23 cellular contexts compared by ENCODE assay signal in the genomic region with DNA sequence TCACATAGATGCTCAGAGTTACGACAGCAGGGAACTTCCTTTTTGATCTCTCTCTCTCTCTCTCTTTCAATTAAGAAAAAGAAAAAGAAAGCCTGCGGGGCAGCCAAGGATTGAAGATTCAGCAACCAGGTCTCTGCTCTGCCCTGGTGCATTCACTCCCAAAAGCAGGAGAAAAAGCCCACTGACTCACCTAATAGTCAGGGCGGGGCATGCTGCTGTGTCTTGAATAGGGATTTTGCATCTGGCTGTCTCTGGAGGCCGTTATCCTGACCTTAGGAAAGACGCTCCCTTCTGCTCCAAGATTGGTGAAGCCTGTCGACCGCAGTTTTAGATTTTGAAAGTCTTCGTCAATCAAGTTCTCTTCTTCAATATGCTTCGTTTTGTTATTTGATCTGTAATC. TPM values are rescaled to one million over a fixed set of nuclear protein-coding genes. Genes with fewer than 3 reads are reported as not detected.
DNase-seq lines count a peak whose midpoint lies in the region; ATAC-seq and TF ChIP-seq lines count a peak whose summit lies in the region.
"Had no signal": no experiment of that assay in that cellular context is flagged by ENCODE, and none has a peak within 500 bp of the region (broad histone marks: within the 10 kb centered on the region; RNA-seq: fewer than 3 reads in every experiment).

No MANE protein-coding gene starts in this region.

- H3K36me3 ChIP-seq in A673 (ENCODE audit: insufficient read depth, low read length, poor library complexity, severe bottlenecking) (no peaks in the 10 kb centered on the region), HUES48 (ENCODE audit: control insufficient read depth, insufficient read depth, low read length) (no peaks in the 10 kb centered on the region), endodermal cell (ENCODE audit: control insufficient read depth, insufficient read depth, low read length) (no peaks in the 10 kb centered on the region), mesendoderm (ENCODE audit: control insufficient read depth, insufficient read depth, low read length) (no peaks in the 10 kb centered on the region)
- H3K36me3 ChIP-seq: BLaER1 treated with 17β-estradiol and CSF1 and Interleukin-3, amounts not matched to agents 10 nM and 100 nM had no signal

- no peak overlapping the region for H3K23ac ChIP-seq in mesendoderm (ENCODE audit: low read length)

- intact Hi-C loops in A673 (cut with micrococcal nuclease; ENCODE audit: unreplicated experiment), result no loop called here
- intact Hi-C loops in right cardiac atrium (cut with DNase I), result no loop called here

- H3K9me3 Mint-ChIP-seq in endodermal cell (no peaks in the 10 kb centered on the region), progenitor cell of endocrine pancreas (ENCODE audit: low read depth) (no peaks in the 10 kb centered on the region)
- H3K9me3 Mint-ChIP-seq: CD4-positive, alpha-beta T cell; HFFc6 had no signal

- H3K79me2 ChIP-seq in mesendoderm (ENCODE audit: control insufficient read depth, insufficient read depth, low read length), result no peaks in the 10 kb centered on the region

- H3K4me3 ChIP-seq in A673 (ENCODE audit: low read depth, low read length, poor library complexity, severe bottlenecking), result no peak overlapping the region
- H3K4me3 ChIP-seq in HUES48 (ENCODE audit: low read depth, low read length), result no peak overlapping the region
- H3K4me3 ChIP-seq in endodermal cell (ENCODE audit: low read length), result no peak overlapping the region
- H3K4me3 ChIP-seq in mesendoderm (ENCODE audit: low read length), result no peak overlapping the region
- no peak overlapping the region for H3K4me3 ChIP-seq in right cardiac atrium (ENCODE audit: low read length)
- H3K4me3 ChIP-seq: BLaER1 treated with 17β-estradiol and CSF1 and Interleukin-3, amounts not matched to agents 10 nM and 100 nM; GM12878; K562; SK-N-MC had no signal

- ATAC-seq in right cardiac atrium, result no peak
- ATAC-seq: GM12878, K562 had no signal

- H2AK5ac ChIP-seq in mesendoderm (ENCODE audit: low read length), result no peak overlapping the region

- no peak overlapping the region for H4K8ac ChIP-seq in mesendoderm (ENCODE audit: low read depth, low read length)

- H2BK5ac ChIP-seq in mesendoderm (ENCODE audit: low read length), result no peak overlapping the region

- CTCF ChIA-PET in A673 (lab: Charles Lee), result no interaction called here

- no peak overlapping the region for H3K18ac ChIP-seq in mesendoderm (ENCODE audit: low read length)

- no peak for TF ChIP-seq CTCF in A673 (conservative IDR thresholded peaks at IDR 0.05; ENCODE audit: low read depth, low read length)
- TF ChIP-seq CTCF in endodermal cell (conservative IDR thresholded peaks at IDR 0.05), result no peak
- TF ChIP-seq CTCF in progenitor cell of endocrine pancreas (IDR thresholded peaks at IDR 0.05; ENCODE audit: unreplicated experiment), result no peak

- H3K36me3 Mint-ChIP-seq in endodermal cell (ENCODE audit: low read depth) (no peaks in the 10 kb centered on the region), progenitor cell of endocrine pancreas (ENCODE audit: insufficient read depth) (no peaks in the 10 kb centered on the region)

- no peaks in the 10 kb centered on the region for H3K4me1 ChIP-seq in A673 (ENCODE audit: insufficient read depth, low read length, poor library complexity, severe bottlenecking)
- peaks cover 8% of the 10 kb centered on the region; the same call in 1 of the 2 replicates for H3K4me1 ChIP-seq in HUES48 (ENCODE audit: control insufficient read depth, insufficient read depth, low read length)
- H3K4me1 ChIP-seq in endodermal cell (ENCODE audit: control insufficient read depth, insufficient read depth, low read length), result no peaks in the 10 kb centered on the region
- H3K4me1 ChIP-seq in mesendoderm (ENCODE audit: control insufficient read depth, low read depth, low read length), result peaks cover 9% of the 10 kb centered on the region
- H3K4me1 ChIP-seq in right cardiac atrium (ENCODE audit: control insufficient read depth, insufficient read depth, low read length), result no peaks in the 10 kb centered on the region
- H3K4me1 ChIP-seq: BLaER1 treated with 17β-estradiol and CSF1 and Interleukin-3, amounts not matched to agents 10 nM and 100 nM had no signal

- H4K5ac ChIP-seq in mesendoderm (ENCODE audit: low read length), result no peak overlapping the region

- WGBS in endodermal cell (ENCODE audit: insufficient coverage in 1 of 2, insufficient read length in 1 of 2), 2 experiments, result 43 to 53% methylated on average over 5 to 9 of the region's 9 CpGs
- no CpG with 5 or more reads among the region's 9 CpGs for WGBS in mesendoderm (ENCODE audit: extremely low coverage, insufficient coverage, low lambda C conversion rate)
- WGBS in right cardiac atrium, result 78% methylated on average over 9 of the region's 9 CpGs

- H3K27ac ChIP-seq in A673 (ENCODE audit: low read depth, low read length, poor library complexity, severe bottlenecking) (no peak overlapping the region), HUES48 (ENCODE audit: low read depth, low read length) (peak overlapping the region; percentile 47), endodermal cell (ENCODE audit: low read depth, low read length) (no peak overlapping the region), mesendoderm (ENCODE audit: low read depth, low read length) (no peak overlapping the region), right cardiac atrium (ENCODE audit: low read length) (no peak overlapping the region)
- H3K27ac ChIP-seq: BLaER1 treated with 17β-estradiol and CSF1 and Interleukin-3, amounts not matched to agents 10 nM and 100 nM; RWPE1; SK-N-MC had no signal

- H3K79me1 ChIP-seq in mesendoderm (ENCODE audit: low read length), result no peaks in the 10 kb centered on the region

- H3K27me3 Mint-ChIP-seq in endodermal cell (ENCODE audit: insufficient read depth) (no peaks in the 10 kb centered on the region), progenitor cell of endocrine pancreas (peaks cover 17% of the 10 kb centered on the region)

- no peak overlapping the region for H2BK120ac ChIP-seq in mesendoderm (ENCODE audit: low read depth, low read length)

- H3K27me3 ChIP-seq in A673 (replicated peaks; ENCODE audit: insufficient read depth, low read depth, low read length, poor library complexity) (no peaks in the 10 kb centered on the region), HUES48 (ENCODE audit: control insufficient read depth, insufficient read depth, low read length) (no peaks in the 10 kb centered on the region), endodermal cell (ENCODE audit: control insufficient read depth, insufficient read depth, low read length, poor library complexity, severe bottlenecking) (no peaks in the 10 kb centered on the region), mesendoderm (ENCODE audit: insufficient read depth, low read length, poor library complexity) (no peaks in the 10 kb centered on the region), right cardiac atrium (ENCODE audit: control insufficient read depth, insufficient read depth) (no peaks in the 10 kb centered on the region)
- H3K27me3 ChIP-seq: BLaER1 treated with 17β-estradiol and CSF1 and Interleukin-3, amounts not matched to agents 10 nM and 100 nM had no signal

- H3K56ac ChIP-seq in mesendoderm (ENCODE audit: low read length), result no peak overlapping the region

- H3K4me3 Mint-ChIP-seq in endodermal cell (no peak overlapping the region), progenitor cell of endocrine pancreas (ENCODE audit: low read depth) (no peak overlapping the region)
- H3K4me3 Mint-ChIP-seq: CD4-positive, alpha-beta T cell; HFFc6 had no signal

- POLR2A ChIA-PET in A673 (lab: Charles Lee; ENCODE audit: low non-redundant PET), result no interaction called here

- no peak overlapping the region for H3K4ac ChIP-seq in mesendoderm (ENCODE audit: low read depth, low read length)

- peaks cover 36% of the 10 kb centered on the region for H3K4me1 Mint-ChIP-seq in endodermal cell
- H3K4me1 Mint-ChIP-seq in progenitor cell of endocrine pancreas (ENCODE audit: low read depth), result peaks cover 2% of the 10 kb centered on the region

- no peak overlapping the region for H3K9ac ChIP-seq in HUES48 (ENCODE audit: low read depth, low read length)
- H3K9ac ChIP-seq in endodermal cell (ENCODE audit: extremely low read depth, low read length, poor library complexity, severe bottlenecking), result no peak overlapping the region
- no peak overlapping the region for H3K9ac ChIP-seq in mesendoderm (ENCODE audit: low read length)
- H3K9ac ChIP-seq: BLaER1 treated with 17β-estradiol and CSF1 and Interleukin-3, amounts not matched to agents 10 nM and 100 nM had no signal

- no peak overlapping the region for H3K4me2 ChIP-seq in mesendoderm (ENCODE audit: low read length)
- H3K4me2 ChIP-seq: BLaER1 treated with 17β-estradiol and CSF1 and Interleukin-3, amounts not matched to agents 10 nM and 100 nM had no signal

- no TSS peak for BruUV-seq in A673 (replicated peaks; lab: Mats Ljungman, UMichigan)

- H3K9me3 ChIP-seq in A673 (ENCODE audit: low read depth, low read length, poor library complexity, severe bottlenecking) (no peaks in the 10 kb centered on the region), HUES48 (ENCODE audit: control insufficient read depth, insufficient read depth, low read length) (no peaks in the 10 kb centered on the region), endodermal cell (ENCODE audit: control insufficient read depth, low read length) (no peaks in the 10 kb centered on the region), right cardiac atrium (ENCODE audit: control insufficient read depth, low read length) (no peaks in the 10 kb centered on the region)
- H3K9me3 ChIP-seq: BLaER1 treated with 17β-estradiol and CSF1 and Interleukin-3, amounts not matched to agents 10 nM and 100 nM had no signal

- H3K27ac Mint-ChIP-seq in endodermal cell (no peak overlapping the region), progenitor cell of endocrine pancreas (no peak overlapping the region)
- H3K27ac Mint-ChIP-seq: CD4-positive, alpha-beta T cell; HFFc6 had no signal

- no peak overlapping the region for H2BK15ac ChIP-seq in mesendoderm (replicated peaks; ENCODE audit: low read depth)

- peak; percentile 46 for DNase-seq in A673 (ENCODE audit: low spot score)
- peak; percentile 80 for DNase-seq in endodermal cell
- DNase-seq in mesendoderm, result peak; percentile 76
- DNase-seq in progenitor cell of endocrine pancreas (ENCODE audit: low spot score, unreplicated experiment), result no peak
- DNase-seq in activated CD8-positive, alpha-beta memory T cell treated with anti-CD3 and anti-CD28 coated beads for 24 hours, result no peak
- no peak for DNase-seq in EL
- no peak for DNase-seq in right cardiac atrium
- DNase-seq: 8988T; CD4-positive, alpha-beta T cell; GOT3; HFFc6; Kasumi-1; NCI-H2029; NCI-H446 treated with DMSO at 0.1 percent for 48 hours; NCI-H526; SIG-M5 had no signal

RNA-seq across cellular contexts. Expression of a gene that starts 20.8 kb away (rescaled TPM):
- 116 and 125 TPM in 2 replicates for total RNA-seq in A673 (2021)
- total RNA-seq in endodermal cell, result 100 to 1,000 TPM; 262 to 329 TPM
- polyA plus RNA-seq in endodermal cell (2013, experiment 1 of 2), result 62.0 TPM
- 71.0 TPM for polyA plus RNA-seq in endodermal cell (2013, experiment 2 of 2)
- 201 TPM for polyA plus RNA-seq in mesendoderm (2013, experiment 1 of 2)
- polyA plus RNA-seq in mesendoderm (2013, experiment 2 of 2), result 194 TPM
- 58.8 and 65.4 TPM in 2 replicates for total RNA-seq in progenitor cell of endocrine pancreas
- total RNA-seq in right cardiac atrium, result 100 to 1,000 TPM; 107 to 170 (median 126) TPM
- polyA plus RNA-seq in right cardiac atrium, result 39.0 TPM

RNA-seq across cellular contexts. Expression of a gene that starts 26.6 kb away (rescaled TPM):
- not detected in 2 replicates for total RNA-seq in A673 (2021)
- under 1 TPM in 1 of 2 donors, not detected in 1; 0.15 TPM for total RNA-seq in endodermal cell
- polyA plus RNA-seq in endodermal cell (2013, experiment 1 of 2), result not detected
- polyA plus RNA-seq in endodermal cell (2013, experiment 2 of 2), result not detected
- polyA plus RNA-seq in mesendoderm (2013, experiment 1 of 2), result 0.13 TPM
- polyA plus RNA-seq in mesendoderm (2013, experiment 2 of 2), result 0.11 TPM
- total RNA-seq in progenitor cell of endocrine pancreas, result 0.42 TPM in 1 of 2 replicates, not detected in the other
- total RNA-seq in right cardiac atrium, result not detected
- 0.05 TPM for polyA plus RNA-seq in right cardiac atrium
- polyA plus RNA-seq: AG04450, K562 had no signal

Comparison
In these comparisons a context has a peak if more than half of its experiments do, and no peak if none do; other contexts are left out.
1. DNase-seq: peak in A673 (single experiment), endodermal cell (single experiment) and mesendoderm (single experiment); none in progenitor cell of endocrine pancreas (single experiment), activated CD8-positive, alpha-beta memory T cell treated with anti-CD3 and anti-CD28 coated beads for 24 hours (single experiment), EL (single experiment) and right cardiac atrium (0 of 3).